In genomic region chr7:19362099-19362498, GRCh38 we compare ENCODE assay signal across 23 cellular contexts.
A peak's percentile ranks its signal among the peaks of the same experiment; 100 is the strongest.
DNase-seq lines count a peak whose midpoint lies in the region; ATAC-seq and TF ChIP-seq lines count a peak whose summit lies in the region.
"Had no signal": no experiment of that assay in that cellular context is flagged by ENCODE, and none has a peak within 500 bp of the region (broad histone marks: within the 10 kb centered on the region; RNA-seq: fewer than 3 reads in every experiment).

No MANE protein-coding gene starts in this region.

- H3K27me3 Mint-ChIP-seq in MCF 10A (ENCODE audit: insufficient read depth, unreplicated experiment), result no peaks in the 10 kb centered on the region
- H3K27me3 Mint-ChIP-seq: activated B cell treated with CpG ODN at 0.5 μM for 24 hours; activated CD8-positive, alpha-beta T cell treated with anti-CD3 and anti-CD28 coated beads for 36 hours had no signal

- H3K36me3 Mint-ChIP-seq in MCF 10A (ENCODE audit: insufficient read depth, unreplicated experiment), result no peaks in the 10 kb centered on the region
- H3K36me3 Mint-ChIP-seq: natural killer cell treated with Interleukin-12 subunit alpha and Interleukin-12 subunit beta and Interleukin-15 and Interleukin-18, amount 100 ng/mL, for 72 hours had no signal

- H3K4me1 ChIP-seq in breast epithelium, result no peaks in the 10 kb centered on the region

- no peak overlapping the region for H3K27ac Mint-ChIP-seq in MCF 10A (ENCODE audit: low read depth, unreplicated experiment)
- H3K27ac Mint-ChIP-seq: activated B cell treated with CpG ODN at 0.5 μM for 24 hours; activated CD8-positive, alpha-beta T cell treated with anti-CD3 and anti-CD28 coated beads for 36 hours; activated naive CD4-positive, alpha-beta T cell treated with anti-CD3 and anti-CD28 coated beads for 36 hours; natural killer cell treated with Interleukin-12 subunit alpha and Interleukin-12 subunit beta and Interleukin-15 and Interleukin-18, amount 100 ng/mL, for 72 hours had no signal

- 68 to 83% methylated on average over 2 of the region's 2 CpGs for WGBS in lower leg skin, 2 donors

- peak; percentile 72 for ATAC-seq in esophagus mucosa
- ATAC-seq in HG03457 (IDR thresholded peaks at IDR 0.05; ENCODE audit: unreplicated experiment), result no peak
- no peak for ATAC-seq in SK-N-SH treated with all-trans-retinoic acid at 6 μM for 48 hours
- ATAC-seq: activated CD8-positive, alpha-beta T cell treated with anti-CD3 and anti-CD28 coated beads for 36 hours; left cardiac atrium; natural killer cell treated with Interleukin-12 subunit alpha and Interleukin-12 subunit beta and Interleukin-15 and Interleukin-18, amount 100 ng/mL, for 72 hours had no signal

- intact Hi-C loops in MCF 10A (cut with micrococcal nuclease) (no loop called here), breast epithelium (cut with DNase I; ENCODE audit: low total_unique reads) (no loop called here), lower leg skin (cut with DNase I; ENCODE audit: low total_unique reads) (no loop called here)

- no peaks in the 10 kb centered on the region for H3K27me3 ChIP-seq in breast epithelium

- no peaks in the 10 kb centered on the region for H3K9me3 ChIP-seq in breast epithelium

- peaks cover 6% of the 10 kb centered on the region for H3K4me1 Mint-ChIP-seq in MCF 10A (ENCODE audit: insufficient read depth, unreplicated experiment)
- H3K4me1 Mint-ChIP-seq: activated B cell treated with CpG ODN at 0.5 μM for 24 hours had no signal

- peak; percentile 84 for DNase-seq in MCF 10A (ENCODE audit: unreplicated experiment)
- DNase-seq in breast epithelium (ENCODE audit: low spot score in 2 of 2), result no peak
- DNase-seq in RPMI7951 (ENCODE audit: low read depth), result peak; percentile 55
- no peak for DNase-seq in lower leg skin (ENCODE audit: low spot score in 2 of 2)
- DNase-seq in NCI-H1694 treated with DMSO at 0.1 percent for 48 hours (lab: John Stamatoyannopoulos, UW), result no peak
- DNase-seq: 8988T; activated B cell treated with CpG ODN at 0.5 μM for 24 hours; activated CD8-positive, alpha-beta T cell treated with anti-CD3 and anti-CD28 coated beads for 36 hours; activated naive CD4-positive, alpha-beta T cell treated with anti-CD3 and anti-CD28 coated beads for 36 hours; activated T-cell treated with anti-CD3 and anti-CD28 coated beads, Interleukin-2, amount 50 U/mL, for 1 hour; aorta; C1 segment of cervical spinal cord; Kasumi-1; left cardiac atrium; NCI-H1436; NCI-H2171; NCI-H748 treated with DMSO at 0.1 percent for 48 hours; small intestine; stimulated activated CD4-positive, alpha-beta T cell treated with anti-CD3 and anti-CD28 coated beads, Interleukin-4, amount 100 ng/mL, for 24 hours had no signal

- POLR2A ChIA-PET in MCF 10A (lab: Yijun Ruan, JAX), result no interaction called here

- no peaks in the 10 kb centered on the region for H3K36me3 ChIP-seq in breast epithelium

- CTCF ChIA-PET in MCF 10A (lab: Yijun Ruan, JAX), result no interaction called here

- no TSS peak for BruUV-seq in MCF 10A (replicated peaks; lab: Mats Ljungman, UMichigan)

- H3K27ac ChIP-seq in breast epithelium, result no peak overlapping the region

- TF ChIP-seq POLR2A in breast epithelium (IDR thresholded peaks at IDR 0.05) (no peak), lower leg skin (IDR thresholded peaks at IDR 0.05) (no peak)

- H3K4me3 Mint-ChIP-seq in MCF 10A (ENCODE audit: unreplicated experiment), result no peak overlapping the region
- H3K4me3 Mint-ChIP-seq: activated B cell treated with CpG ODN at 0.5 μM for 24 hours; activated CD8-positive, alpha-beta T cell treated with anti-CD3 and anti-CD28 coated beads for 36 hours; activated naive CD4-positive, alpha-beta T cell treated with anti-CD3 and anti-CD28 coated beads for 36 hours; natural killer cell treated with Interleukin-12 subunit alpha and Interleukin-12 subunit beta and Interleukin-15 and Interleukin-18, amount 100 ng/mL, for 72 hours had no signal

- H3K4me3 ChIP-seq in breast epithelium, result no peak overlapping the region
- no peak overlapping the region for H3K4me3 ChIP-seq in lower leg skin (ENCODE audit: low read depth, poor library complexity, severe bottlenecking)

- no peaks in the 10 kb centered on the region for H3K9me3 Mint-ChIP-seq in MCF 10A (ENCODE audit: unreplicated experiment)
- H3K9me3 Mint-ChIP-seq: activated B cell treated with CpG ODN at 0.5 μM for 24 hours; activated CD8-positive, alpha-beta T cell treated with anti-CD3 and anti-CD28 coated beads for 36 hours; activated naive CD4-positive, alpha-beta T cell treated with anti-CD3 and anti-CD28 coated beads for 36 hours; natural killer cell treated with Interleukin-12 subunit alpha and Interleukin-12 subunit beta and Interleukin-15 and Interleukin-18, amount 100 ng/mL, for 72 hours had no signal

- TF ChIP-seq CTCF in MCF 10A (IDR thresholded peaks at IDR 0.05; ENCODE audit: unreplicated experiment) (no peak), breast epithelium (IDR thresholded peaks at IDR 0.05) (no peak), lower leg skin (IDR thresholded peaks at IDR 0.05) (no peak)

TF ChIP-seq in SK-N-SH treated with all-trans-retinoic acid at 6 μM for 48 hours, 23 proteins besides CTCF, POLR2A, EP300 and RAD21:
- TF ChIP-seq CREB5 (CRISPR knock-in tag; IDR thresholded peaks at IDR 0.05; ENCODE audit: low read depth) (no peak), ESRRG (CRISPR knock-in tag; IDR thresholded peaks at IDR 0.05) (no peak), GLIS3 (CRISPR knock-in tag; IDR thresholded peaks at IDR 0.05) (no peak), TCF4 (CRISPR knock-in tag; IDR thresholded peaks at IDR 0.05; ENCODE audit: borderline replicate concordance) (no peak), CSDC2 (CRISPR knock-in tag; IDR thresholded peaks at IDR 0.05) (no peak), ZFP30 (CRISPR knock-in tag; IDR thresholded peaks at IDR 0.05) (no peak), RARB (CRISPR knock-in tag; IDR thresholded peaks at IDR 0.05) (no peak), OSR1 (CRISPR knock-in tag; IDR thresholded peaks at IDR 0.05) (no peak), TSHZ2 (CRISPR knock-in tag; IDR thresholded peaks at IDR 0.05) (no peak)

Comparison
In these comparisons a context has a peak if more than half of its experiments do, and no peak if none do; other contexts are left out.
1. DNase-seq: peak in MCF 10A (single experiment) and RPMI7951 (single experiment); none in breast epithelium (0 of 2), lower leg skin (0 of 2) and NCI-H1694 treated with DMSO at 0.1 percent for 48 hours (single experiment).